ENCODE assay signal across 8 cellular contexts in genomic region chr17:45147581-45148182, GRCh38. TPM values are rescaled to one million over a fixed set of nuclear protein-coding genes. Genes with fewer than 3 reads are reported as not detected.
DNase-seq lines count a peak whose midpoint lies in the region; ATAC-seq and TF ChIP-seq lines count a peak whose summit lies in the region.

No MANE protein-coding gene starts in this region.

- no peaks in the 10 kb centered on the region for H3K9me3 ChIP-seq in CD8-positive, alpha-beta T cell (ENCODE audit: low read length)

- peak overlapping the region; percentile 74 for H3K4me3 ChIP-seq in CD8-positive, alpha-beta T cell (ENCODE audit: low read depth, low read length)
- H3K4me3 ChIP-seq in dorsolateral prefrontal cortex (peak overlapping the region; percentile 45 to 95 (median 81)), lower leg skin (ENCODE audit: low read depth, poor library complexity, severe bottlenecking) (peak overlapping the region; percentile 27)

- TF ChIP-seq POLR2A in lower leg skin (IDR thresholded peaks at IDR 0.05), result no peak

- peak; percentile 52 to 85 (median 67) for DNase-seq in CD8-positive, alpha-beta T cell
- DNase-seq in NCI-H69 (lab: John Stamatoyannopoulos, UW), result peak; percentile 98
- peak; percentile 62 to 75 for DNase-seq in activated CD4-positive, alpha-beta T cell treated with anti-CD3 and anti-CD28 coated beads, Interleukin-2, amount 50 U/mL, for 24 hours (ENCODE audit: low read depth in 1 of 2, low spot score in 1 of 2)
- peak in 9 of 10 donors; percentile 68 to 82 (median 77) for DNase-seq in dorsolateral prefrontal cortex
- DNase-seq in lower leg skin (ENCODE audit: low spot score in 2 of 2), result peak; percentile 79 to 96
- DNase-seq in stimulated activated CD4-positive, alpha-beta T cell treated with anti-CD3 and anti-CD28 coated beads, Interleukin-4, amount 100 ng/mL, for 4 hours, result peak; percentile 73 to 78

- no peaks in the 10 kb centered on the region for H3K9me3 Mint-ChIP-seq in CD8-positive, alpha-beta T cell

- no peaks in the 10 kb centered on the region for H3K27me3 Mint-ChIP-seq in CD8-positive, alpha-beta T cell (ENCODE audit: low read depth)

- peaks cover 16% of the 10 kb centered on the region for H3K36me3 Mint-ChIP-seq in CD8-positive, alpha-beta T cell

- 0% methylated on average over 32 to 38 of the region's 38 CpGs for WGBS in lower leg skin, 2 donors

- no peak for TF ChIP-seq CTCF in CD8-positive, alpha-beta T cell (IDR thresholded peaks at IDR 0.05)
- TF ChIP-seq CTCF in dorsolateral prefrontal cortex (IDR thresholded peaks at IDR 0.05 in 54 of 56, conservative IDR thresholded peaks at IDR 0.05 in 2 of 56; ENCODE audit: low read depth in 1 of 56, partially characterized antibody in 56 of 56), result peak in 7 of 56 donors; percentile 1 to 31 (median 10)
- TF ChIP-seq CTCF in lower leg skin (IDR thresholded peaks at IDR 0.05), result peak in 1 of 3 donors; percentile 42

- no peaks in the 10 kb centered on the region for H3K27me3 ChIP-seq in CD8-positive, alpha-beta T cell (ENCODE audit: insufficient read depth, low read length)
- no peaks in the 10 kb centered on the region for H3K27me3 ChIP-seq in dorsolateral prefrontal cortex

- intact Hi-C loops in CD8-positive, alpha-beta T cell (cut with DNase I, micrococcal nuclease), result loop anchor here (1.0 to 5.0 kb wide), 11 partner anchors 12 to 370 kb away; partner anchors contain the start of genes ACBD4 (in 2 of the 2), HEXIM2 (in 2 of the 2), MAP3K14 (in 2 of the 2) and DCAKD (in 1 of the 2)
- intact Hi-C loops in dorsolateral prefrontal cortex (cut with DNase I) (loop anchor here (1.0 kb wide), 1 partner anchor 14 kb away; the partner anchor contains the start of gene HEXIM2 (in 2 of the 2)), lower leg skin (cut with DNase I; ENCODE audit: low total_unique reads) (no loop called here)

- H3K36me3 ChIP-seq in CD8-positive, alpha-beta T cell (ENCODE audit: insufficient read depth, low read length), result no peaks in the 10 kb centered on the region

- POLR2A ChIA-PET in CD8-positive, alpha-beta T cell (lab: Charles Lee), result interaction anchor here (0.7 to 8.5 kb wide), 24 partner anchors 10 to 936 kb away, joined by 3 to 404 read pairs (median 6); partner anchors contain the start of genes ACBD4, EFTUD2, FMNL1 and HEXIM2

- H3K4me1 ChIP-seq in CD8-positive, alpha-beta T cell (ENCODE audit: insufficient read depth, low read length), result peaks cover 45% of the 10 kb centered on the region

- CTCF ChIA-PET in CD8-positive, alpha-beta T cell (lab: Charles Lee), result interaction anchor here (0.6 to 12.7 kb wide), 6 partner anchors 12 to 242 kb away, joined by 4 to 239 read pairs (median 98); partner anchors contain the start of genes ACBD4, HEXIM2 and PLCD3

- H3K27ac Mint-ChIP-seq in CD8-positive, alpha-beta T cell, result peak overlapping the region; percentile 100

- H3K27ac ChIP-seq in CD8-positive, alpha-beta T cell (ENCODE audit: low read depth, low read length), result peak overlapping the region; percentile 84
- H3K27ac ChIP-seq in dorsolateral prefrontal cortex, result peak overlapping the region; percentile 96 to 100 (median 100)

- peak overlapping the region; percentile 98 for H3K4me3 Mint-ChIP-seq in CD8-positive, alpha-beta T cell

- H3K4me1 Mint-ChIP-seq in CD8-positive, alpha-beta T cell (ENCODE audit: low read depth), result peaks cover 55% of the 10 kb centered on the region

- peak; percentile 29 for ATAC-seq in CD8-positive, alpha-beta T cell
- ATAC-seq in HG03139 (IDR thresholded peaks at IDR 0.05; ENCODE audit: unreplicated experiment) (peak; percentile 24), HG03095 (IDR thresholded peaks at IDR 0.05; ENCODE audit: unreplicated experiment) (no peak)

RNA-seq across cellular contexts. Expression of gene HEXIM1, which starts 0.6 kb away (rescaled TPM):
- 10 to 100 TPM; 76.5 to 77.2 TPM for total RNA-seq in CD8-positive, alpha-beta T cell
- 10 to 100 TPM; 21.0 to 74.9 (median 50.4) TPM for total RNA-seq in dorsolateral prefrontal cortex
- 10 to 100 TPM; 20.9 to 32.7 (median 25.0) TPM for total RNA-seq in lower leg skin

RNA-seq across cellular contexts. Expression of gene ACBD4, which starts 12.2 kb away (rescaled TPM):
- total RNA-seq in CD8-positive, alpha-beta T cell, result 10 to 100 TPM; 15.5 to 19.3 TPM
- total RNA-seq in dorsolateral prefrontal cortex (10 to 100 TPM; 15.7 to 37.1 (median 23.9) TPM), lower leg skin (10 to 100 TPM in 2 of 4 donors, 1 to 10 TPM in 2; 8.2 to 14.9 (median 10.1) TPM)

RNA-seq across cellular contexts. Expression of gene HEXIM2, which starts 14.0 kb away (rescaled TPM):
- 1 to 10 TPM; 1.2 to 1.4 TPM for total RNA-seq in CD8-positive, alpha-beta T cell
- total RNA-seq in dorsolateral prefrontal cortex (10 to 100 TPM in 73 of 120 experiments, 1 to 10 TPM in 47; 5.1 to 16.7 (median 10.8) TPM), lower leg skin (10 to 100 TPM in 1 of 4 donors, 1 to 10 TPM in 3; 2.4 to 16.7 (median 5.8) TPM)

RNA-seq across cellular contexts. Expression of gene PLCD3, which starts 15.4 kb away (rescaled TPM):
- 1 to 10 TPM; 2.2 to 4.3 TPM for total RNA-seq in CD8-positive, alpha-beta T cell
- total RNA-seq in dorsolateral prefrontal cortex (100 to 1,000 TPM in 42 of 120 experiments, 10 to 100 TPM in 78; 51.7 to 195 (median 91.1) TPM), lower leg skin (100 to 1,000 TPM in 3 of 4 donors, 10 to 100 TPM in 1; 65.7 to 180 (median 105) TPM)

Comparison
In these comparisons a context has a peak if more than half of its experiments do, and no peak if none do; other contexts are left out.
1. H3K4me3 ChIP-seq: peak in every context shown above with its lines; median percentile 81 in dorsolateral prefrontal cortex; 74 in CD8-positive, alpha-beta T cell; 27 in lower leg skin.